ENCODE assay signal across 24 cellular contexts in the genomic region with DNA sequence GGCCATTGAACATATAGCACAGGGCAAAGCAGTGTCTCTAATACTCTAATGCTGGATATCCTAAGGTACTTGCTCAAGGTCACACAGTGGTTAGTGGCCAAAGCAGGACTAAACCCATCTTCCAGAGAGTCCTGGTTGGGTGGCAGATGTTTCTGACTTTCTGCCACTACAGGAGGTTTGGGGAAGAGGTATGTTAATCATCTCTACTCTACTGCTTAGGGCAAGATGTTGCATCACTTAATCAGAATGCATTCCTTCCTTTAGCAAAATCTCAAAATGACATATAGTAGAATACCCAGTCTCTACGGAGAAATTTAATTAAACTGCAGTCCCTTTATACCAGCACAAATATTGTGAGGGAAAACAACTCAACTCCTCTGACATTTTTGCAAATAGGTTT.
"Had no signal": no experiment of that assay in that cellular context is flagged by ENCODE, and none has a peak within 500 bp of the region (broad histone marks: within the 10 kb centered on the region; RNA-seq: fewer than 3 reads in every experiment).

No MANE protein-coding gene starts in this region.

- H3K4me2 ChIP-seq: KMS-11, SK-N-SH had no signal

- DNase-seq: Kasumi-1, MV-4-11, NCI-H1048, NCI-H1105 treated with DMSO at 0.1 percent for 48 hours, NCI-H1417 treated with DMSO at 0.1 percent for 48 hours, NCI-H146, NCI-H1694 treated with DMSO at 0.1 percent for 48 hours, NCI-H1930, NCI-H2081, NCI-H2107, NCI-H2227 treated with DMSO at 0.1 percent for 48 hours, NCI-H446, NCI-H524, NCI-H69, NCI-H774, SHP77, SK-N-SH, T-helper 1 cell had no signal

- H3K27ac ChIP-seq: HL-60, KMS-11, RWPE1 had no signal

- ATAC-seq: K562 had no signal

- H3K9me3 ChIP-seq: SK-N-SH had no signal

- H3K4me3 ChIP-seq: K562 had no signal

- H3K9ac ChIP-seq: KMS-11, SK-N-SH had no signal

- FAIRE-seq: HTR-8/SVneo, K562, RCC 7860 had no signal
